ENCODE assay signal across 27 cellular contexts in genomic region chr19:33382006-33382405, GRCh38.
"Had no signal": no experiment of that assay in that cellular context is flagged by ENCODE, and none has a peak within 500 bp of the region (broad histone marks: within the 10 kb centered on the region; RNA-seq: fewer than 3 reads in every experiment).

No MANE protein-coding gene starts in this region.

- H3K4me1 Mint-ChIP-seq: mesothelial cell of epicardium had no signal

- H3K4me3 Mint-ChIP-seq: activated naive CD8-positive, alpha-beta T cell treated with anti-CD3 and anti-CD28 coated beads, Interleukin-2, amount 10 ng/mL, durations not matched to agents 7 days and 5 days; central memory CD8-positive, alpha-beta T cell; effector memory CD8-positive, alpha-beta T cell; immature natural killer cell; mesothelial cell of epicardium; nephron; T-helper 2 cell treated with Interferon-gamma antibody and Interleukin-4, amounts not matched to agents 5 μg/mL and 100 μg/mL, for 36 hours had no signal

- DNase-seq: activated CD4-positive, alpha-beta T cell treated with anti-CD3 and anti-CD28 coated beads for 1 hour; activated CD4-positive, alpha-beta T cell treated with anti-CD3 and anti-CD28 coated beads, Interleukin-2, amount 50 U/mL, for 4 hours; activated gamma-delta T cell treated with Interleukin-2 at 50 U/mL for 16 hours; activated naive CD8-positive, alpha-beta T cell treated with anti-CD3 and anti-CD28 coated beads, Interleukin-2, amount 10 ng/mL, durations not matched to agents 7 days and 5 days; amniotic stem cell; colonic mucosa; dorsolateral prefrontal cortex; effector memory CD8-positive, alpha-beta T cell; foreskin melanocyte; immature natural killer cell; kidney glomerular epithelial cell; left ventricle myocardium inferior; pancreas; psoas muscle; stimulated activated CD4-positive, alpha-beta T cell treated with anti-CD3 and anti-CD28 coated beads, Interleukin-12 subunit alpha, Interleukin-12 subunit beta, amount 100 ng/mL, for 4 hours; stimulated activated CD4-positive, alpha-beta T cell treated with anti-CD3 and anti-CD28 coated beads, Interleukin-4, amount 100 ng/mL, for 4 hours; stimulated activated naive CD8-positive, alpha-beta T cell treated with anti-CD3 and anti-CD28 coated beads, Interleukin-15, Interleukin-2, amounts not matched to agents 100 U/mL and 50 U/mL, for 24 hours; upper lobe of right lung; WERI-Rb-1 had no signal

- H3K27ac ChIP-seq: breast epithelium, colonic mucosa, dorsolateral prefrontal cortex, hepatocyte, left ventricle myocardium inferior, pancreas, psoas muscle, right atrium auricular region, upper lobe of right lung, WERI-Rb-1 had no signal

- H3K4me3 ChIP-seq: breast epithelium, colonic mucosa, dorsolateral prefrontal cortex, hepatocyte, left ventricle myocardium inferior, pancreas, psoas muscle, right atrium auricular region, upper lobe of right lung had no signal

- H3K36me3 ChIP-seq: breast epithelium, colonic mucosa, pancreas had no signal

- ATAC-seq: effector memory CD8-positive, alpha-beta T cell; esophagus mucosa; pancreas; psoas muscle; stimulated activated naive CD8-positive, alpha-beta T cell treated with anti-CD3 and anti-CD28 coated beads, Interleukin-15, Interleukin-2, amounts not matched to agents 100 U/mL and 50 U/mL, for 24 hours; upper lobe of right lung had no signal

- H3K27me3 Mint-ChIP-seq: activated naive CD8-positive, alpha-beta T cell treated with anti-CD3 and anti-CD28 coated beads, Interleukin-2, amount 10 ng/mL, durations not matched to agents 7 days and 5 days; central memory CD8-positive, alpha-beta T cell; effector memory CD8-positive, alpha-beta T cell had no signal

- H3K9me3 Mint-ChIP-seq: activated naive CD8-positive, alpha-beta T cell treated with anti-CD3 and anti-CD28 coated beads, Interleukin-2, amount 10 ng/mL, durations not matched to agents 7 days and 5 days; central memory CD8-positive, alpha-beta T cell; effector memory CD8-positive, alpha-beta T cell; immature natural killer cell; mesothelial cell of epicardium; nephron; T-helper 2 cell treated with Interferon-gamma antibody and Interleukin-4, amounts not matched to agents 5 μg/mL and 100 μg/mL, for 36 hours had no signal

- H3K4me1 ChIP-seq: breast epithelium, colonic mucosa had no signal

- H3K27me3 ChIP-seq: breast epithelium, colonic mucosa, dorsolateral prefrontal cortex, hepatocyte, pancreas, right atrium auricular region, upper lobe of right lung had no signal

- H3K9me3 ChIP-seq: breast epithelium, colonic mucosa, left ventricle myocardium inferior, pancreas, psoas muscle, right atrium auricular region, upper lobe of right lung had no signal

- H3K27ac Mint-ChIP-seq: activated naive CD8-positive, alpha-beta T cell treated with anti-CD3 and anti-CD28 coated beads, Interleukin-2, amount 10 ng/mL, durations not matched to agents 7 days and 5 days; mesothelial cell of epicardium; nephron; T-helper 2 cell treated with Interferon-gamma antibody and Interleukin-4, amounts not matched to agents 5 μg/mL and 100 μg/mL, for 36 hours had no signal
